ENCODE assay signal across 8 cellular contexts in genomic region chr16:84593825-84594724, GRCh38. TPM values are rescaled to one million over a fixed set of nuclear protein-coding genes. Genes with fewer than 3 reads are reported as not detected.
DNase-seq lines count a peak whose midpoint lies in the region; ATAC-seq, FAIRE-seq and TF ChIP-seq lines count a peak whose summit lies in the region.

No MANE protein-coding gene starts in this region.

- no peak overlapping the region for H2BK120ac ChIP-seq in H9 (ENCODE audit: low read depth, low read length, poor library complexity, severe bottlenecking)

- peaks cover 14 to 21% (median 20%) of the 10 kb centered on the region in 3 experiments; a peak in 6 of 7 replicates for H3K36me3 Mint-ChIP-seq in H9 (ENCODE audit: insufficient read depth in 1 of 3, low read depth in 3 of 3)
- peaks cover 42% of the 10 kb centered on the region for H3K36me3 Mint-ChIP-seq in activated T-helper 1 cell treated with anti-CD3 and anti-CD28 coated beads, Interleukin-12 subunit alpha, Interleukin-12 subunit beta, Interleukin-2, Interleukin-4 antibody, amounts not matched to agents 30 ng/mL and 10 ng/mL and 1 ng/mL, durations not matched to agents 14 hours and 24 hours and 36 hours (ENCODE audit: low read depth)
- H3K36me3 Mint-ChIP-seq in stimulated activated effector memory CD8-positive, alpha-beta T cell treated with anti-CD3 and anti-CD28 coated beads, Interleukin-12 subunit alpha, Interleukin-12 subunit beta, amount 100 ng/mL, for 72 hours = peaks cover 85% of the 10 kb centered on the region

- peak; percentile 76 for DNase-seq in GM18507 (ENCODE audit: extremely low spot score, insufficient read length, low read depth)
- peak; percentile 39 for DNase-seq in H9
- DNase-seq in NCI-H2227 (lab: John Stamatoyannopoulos, UW; ENCODE audit: unreplicated experiment) = peak; percentile 86
- DNase-seq in activated T-helper 1 cell treated with anti-CD3 and anti-CD28 coated beads, Interleukin-12 subunit alpha, Interleukin-12 subunit beta, Interleukin-2, Interleukin-4 antibody, amounts not matched to agents 30 ng/mL and 10 ng/mL and 1 ng/mL, durations not matched to agents 14 hours and 24 hours and 36 hours (ENCODE audit: low spot score) = peak; percentile 75
- peak; percentile 31 for DNase-seq in kidney tubule cell (ENCODE audit: low spot score)
- DNase-seq in stimulated activated effector memory CD8-positive, alpha-beta T cell treated with anti-CD3 and anti-CD28 coated beads, Interleukin-12 subunit alpha, Interleukin-12 subunit beta, amount 100 ng/mL, for 72 hours (ENCODE audit: low spot score in 2 of 2) = peak; percentile 40 to 90
- DNase-seq in prostate gland (ENCODE audit: low spot score) = no peak
- DNase-seq in superior temporal gyrus (ENCODE audit: extremely low spot score) = no peak

- peak; percentile 88 for ATAC-seq in stimulated activated effector memory CD8-positive, alpha-beta T cell treated with anti-CD3 and anti-CD28 coated beads, Interleukin-12 subunit alpha, Interleukin-12 subunit beta, amount 100 ng/mL, for 72 hours

- peaks cover 3% of the 10 kb centered on the region for H4K20me1 ChIP-seq in H9 (ENCODE audit: control insufficient read depth, insufficient read depth, insufficient read length)

- WGBS in H9 (ENCODE audit: extremely low coverage, insufficient read length, low lambda C conversion rate) = no CpG with 5 or more reads among the region's 23 CpGs
- 76% methylated on average over 23 of the region's 23 CpGs for WGBS in prostate gland

- H2AK5ac ChIP-seq in H9 (ENCODE audit: insufficient read length, low read length) = no peak overlapping the region

- H3K4me1 ChIP-seq in H9 (ENCODE audit: insufficient read depth, low read length) = no peaks in the 10 kb centered on the region; the same call in 1 of the 2 replicates
- H3K4me1 ChIP-seq in prostate gland (replicated peaks) = no peaks in the 10 kb centered on the region

- H3K23me2 ChIP-seq in H9 (ENCODE audit: insufficient read length, low read depth, low read length, poor library complexity, severe bottlenecking) = no peaks in the 10 kb centered on the region

- intact Hi-C loops in activated T-helper 1 cell treated with anti-CD3 and anti-CD28 coated beads, Interleukin-12 subunit alpha, Interleukin-12 subunit beta, Interleukin-2, Interleukin-4 antibody, amounts not matched to agents 30 ng/mL and 10 ng/mL and 1 ng/mL, durations not matched to agents 14 hours and 24 hours and 36 hours (cut with micrococcal nuclease) = loop anchor here (2.0 kb wide), 2 partner anchors 15 kb away; no protein-coding TSS in a partner anchor
- intact Hi-C loops in prostate gland (cut with DNase I) = no loop called here

- H2BK5ac ChIP-seq in H9 (ENCODE audit: insufficient read length, low read length) = no peak overlapping the region

- no peak overlapping the region for H2BK12ac ChIP-seq in H9 (ENCODE audit: insufficient read length, low read depth, low read length)

- H3K36me3 ChIP-seq in prostate gland = no peaks in the 10 kb centered on the region

- H3K4me3 Mint-ChIP-seq in H9 = no peak overlapping the region; a peak in 1 of 5 replicates
- peak overlapping the region; percentile 80 for H3K4me3 Mint-ChIP-seq in activated T-helper 1 cell treated with anti-CD3 and anti-CD28 coated beads, Interleukin-12 subunit alpha, Interleukin-12 subunit beta, Interleukin-2, Interleukin-4 antibody, amounts not matched to agents 30 ng/mL and 10 ng/mL and 1 ng/mL, durations not matched to agents 14 hours and 24 hours and 36 hours
- H3K4me3 Mint-ChIP-seq in stimulated activated effector memory CD8-positive, alpha-beta T cell treated with anti-CD3 and anti-CD28 coated beads, Interleukin-12 subunit alpha, Interleukin-12 subunit beta, amount 100 ng/mL, for 72 hours = peak overlapping the region; percentile 80

- H3K79me2 ChIP-seq in H9 (ENCODE audit: insufficient read depth, low read length) = no peaks in the 10 kb centered on the region; the same call in 1 of the 2 replicates

- H3K23ac ChIP-seq in H9 (ENCODE audit: insufficient read length, low read depth, low read length) = no peak overlapping the region

- TF ChIP-seq POLR2A in prostate gland (IDR thresholded peaks at IDR 0.05) = no peak

- no peak overlapping the region for H3K18ac ChIP-seq in H9 (ENCODE audit: insufficient read length, low read depth, low read length)

- H3K9me3 ChIP-seq in H9 (ENCODE audit: control insufficient read depth, low read depth, low read length) = no peaks in the 10 kb centered on the region
- no peaks in the 10 kb centered on the region for H3K9me3 ChIP-seq in prostate gland

- H3K27me3 ChIP-seq in H9 (ENCODE audit: insufficient read depth, low read length) (no peaks in the 10 kb centered on the region), prostate gland (replicated peaks; ENCODE audit: insufficient read depth) (no peaks in the 10 kb centered on the region)

- H4K91ac ChIP-seq in H9 (ENCODE audit: insufficient read length, low read depth, low read length) = no peak overlapping the region

- H3K79me1 ChIP-seq in H9 (ENCODE audit: insufficient read depth, low read depth, low read length, poor library complexity, severe bottlenecking) = no peaks in the 10 kb centered on the region

- H3K27ac ChIP-seq in H9 (ENCODE audit: insufficient read length, low read depth, low read length) (no peak overlapping the region), prostate gland (no peak overlapping the region)

- no peak overlapping the region for H3K56ac ChIP-seq in H9 (ENCODE audit: insufficient read length, low read depth, low read length)

- peak overlapping the region in 1 of 3 experiments; percentile 93; a peak in 2 of 7 replicates for H3K27ac Mint-ChIP-seq in H9
- peak overlapping the region; percentile 97 for H3K27ac Mint-ChIP-seq in activated T-helper 1 cell treated with anti-CD3 and anti-CD28 coated beads, Interleukin-12 subunit alpha, Interleukin-12 subunit beta, Interleukin-2, Interleukin-4 antibody, amounts not matched to agents 30 ng/mL and 10 ng/mL and 1 ng/mL, durations not matched to agents 14 hours and 24 hours and 36 hours
- peak overlapping the region; percentile 95 for H3K27ac Mint-ChIP-seq in stimulated activated effector memory CD8-positive, alpha-beta T cell treated with anti-CD3 and anti-CD28 coated beads, Interleukin-12 subunit alpha, Interleukin-12 subunit beta, amount 100 ng/mL, for 72 hours

- H4K8ac ChIP-seq in H9 (replicated peaks; ENCODE audit: insufficient read length, low read depth, low read length) = no peak overlapping the region

- H3K4me2 ChIP-seq in H9 (ENCODE audit: insufficient read depth, insufficient read length, low read length) = no peak overlapping the region

- no peak overlapping the region for H3K4me3 ChIP-seq in prostate gland

- H2BK20ac ChIP-seq in H9 (ENCODE audit: low read depth, low read length, poor library complexity, severe bottlenecking) = no peak overlapping the region

- H3K9me3 Mint-ChIP-seq in H9 = no peaks in the 10 kb centered on the region; a peak in 1 of 5 replicates
- no peaks in the 10 kb centered on the region for H3K9me3 Mint-ChIP-seq in activated T-helper 1 cell treated with anti-CD3 and anti-CD28 coated beads, Interleukin-12 subunit alpha, Interleukin-12 subunit beta, Interleukin-2, Interleukin-4 antibody, amounts not matched to agents 30 ng/mL and 10 ng/mL and 1 ng/mL, durations not matched to agents 14 hours and 24 hours and 36 hours
- H3K9me3 Mint-ChIP-seq in stimulated activated effector memory CD8-positive, alpha-beta T cell treated with anti-CD3 and anti-CD28 coated beads, Interleukin-12 subunit alpha, Interleukin-12 subunit beta, amount 100 ng/mL, for 72 hours = no peaks in the 10 kb centered on the region

- H2BK15ac ChIP-seq in H9 (ENCODE audit: low read depth, low read length) = no peak overlapping the region

- no peak for TF ChIP-seq CTCF in H9 (conservative IDR thresholded peaks at IDR 0.05)
- TF ChIP-seq CTCF in prostate gland (IDR thresholded peaks at IDR 0.05) = no peak

- no peak overlapping the region for H3T11ph ChIP-seq in H9 (ENCODE audit: low read length)

- H2AFZ ChIP-seq in H9 (ENCODE audit: low read length) = no peak overlapping the region

- no peak overlapping the region for H4K5ac ChIP-seq in H9 (ENCODE audit: insufficient read length, low read depth, low read length)

- no peak overlapping the region for H3K4ac ChIP-seq in H9 (ENCODE audit: low read depth, low read length)

- peaks cover 5% of the 10 kb centered on the region for H3K27me3 Mint-ChIP-seq in H9 (ENCODE audit: low read depth)
- no peaks in the 10 kb centered on the region for H3K27me3 Mint-ChIP-seq in activated T-helper 1 cell treated with anti-CD3 and anti-CD28 coated beads, Interleukin-12 subunit alpha, Interleukin-12 subunit beta, Interleukin-2, Interleukin-4 antibody, amounts not matched to agents 30 ng/mL and 10 ng/mL and 1 ng/mL, durations not matched to agents 14 hours and 24 hours and 36 hours (ENCODE audit: insufficient read depth)

- no peak overlapping the region for H3K9ac ChIP-seq in H9 (ENCODE audit: extremely low read depth, insufficient read length, low read length)

- FAIRE-seq in GM18507 (lab: Jason Lieb, UNC) = peak; percentile 99

- H3K14ac ChIP-seq in H9 (ENCODE audit: insufficient read depth, low read length) = no peak overlapping the region; the same call in 1 of the 2 replicates

- peaks cover 27 to 43% of the 10 kb centered on the region in 2 experiments for H3K4me1 Mint-ChIP-seq in H9
- peaks cover 62% of the 10 kb centered on the region for H3K4me1 Mint-ChIP-seq in activated T-helper 1 cell treated with anti-CD3 and anti-CD28 coated beads, Interleukin-12 subunit alpha, Interleukin-12 subunit beta, Interleukin-2, Interleukin-4 antibody, amounts not matched to agents 30 ng/mL and 10 ng/mL and 1 ng/mL, durations not matched to agents 14 hours and 24 hours and 36 hours (ENCODE audit: low read depth)
- H3K4me1 Mint-ChIP-seq in stimulated activated effector memory CD8-positive, alpha-beta T cell treated with anti-CD3 and anti-CD28 coated beads, Interleukin-12 subunit alpha, Interleukin-12 subunit beta, amount 100 ng/mL, for 72 hours = peaks cover 60% of the 10 kb centered on the region

RNA-seq across cellular contexts. Expression of gene COTL1, which starts 23.8 kb away (rescaled TPM):
- total RNA-seq in H9 (2021) (81.4 and 88.6 TPM in 2 replicates), prostate gland (100 to 1,000 TPM in 1 of 2 donors, 10 to 100 TPM in 1; 46.8 to 110 TPM)
- 531 and 535 TPM in 2 replicates for total RNA-seq in activated T-helper 1 cell treated with anti-CD3 and anti-CD28 coated beads, Interleukin-12 subunit alpha, Interleukin-12 subunit beta, Interleukin-2, Interleukin-4 antibody, amounts not matched to agents 30 ng/mL and 10 ng/mL and 1 ng/mL, durations not matched to agents 14 hours and 24 hours and 36 hours

RNA-seq across cellular contexts. Expression of gene KLHL36, which starts 54.2 kb away (rescaled TPM):
- total RNA-seq in H9 (2021) (32.2 and 36.7 TPM in 2 replicates), prostate gland (100 to 1,000 TPM in 1 of 2 donors, 10 to 100 TPM in 1; 57.1 to 106 TPM)
- 39.3 and 42.6 TPM in 2 replicates for total RNA-seq in activated T-helper 1 cell treated with anti-CD3 and anti-CD28 coated beads, Interleukin-12 subunit alpha, Interleukin-12 subunit beta, Interleukin-2, Interleukin-4 antibody, amounts not matched to agents 30 ng/mL and 10 ng/mL and 1 ng/mL, durations not matched to agents 14 hours and 24 hours and 36 hours

Comparison
In these comparisons a context has a peak if more than half of its experiments do, and no peak if none do; other contexts are left out.
1. DNase-seq: peak in GM18507 (single experiment), H9 (single experiment), NCI-H2227 (single experiment), activated T-helper 1 cell treated with anti-CD3 and anti-CD28 coated beads, Interleukin-12 subunit alpha, Interleukin-12 subunit beta, Interleukin-2, Interleukin-4 antibody, amounts not matched to agents 30 ng/mL and 10 ng/mL and 1 ng/mL, durations not matched to agents 14 hours and 24 hours and 36 hours (single experiment), kidney tubule cell (single experiment) and stimulated activated effector memory CD8-positive, alpha-beta T cell treated with anti-CD3 and anti-CD28 coated beads, Interleukin-12 subunit alpha, Interleukin-12 subunit beta, amount 100 ng/mL, for 72 hours (2 of 2); none in prostate gland (single experiment) and superior temporal gyrus (single experiment).
2. H3K4me3 Mint-ChIP-seq: peak in activated T-helper 1 cell treated with anti-CD3 and anti-CD28 coated beads, Interleukin-12 subunit alpha, Interleukin-12 subunit beta, Interleukin-2, Interleukin-4 antibody, amounts not matched to agents 30 ng/mL and 10 ng/mL and 1 ng/mL, durations not matched to agents 14 hours and 24 hours and 36 hours (single experiment) and stimulated activated effector memory CD8-positive, alpha-beta T cell treated with anti-CD3 and anti-CD28 coated beads, Interleukin-12 subunit alpha, Interleukin-12 subunit beta, amount 100 ng/mL, for 72 hours (single experiment); none in H9 (0 of 2).